ENCODE assay signal across 26 cellular contexts in genomic region chr11:117835576-117835975, GRCh38. TPM values are rescaled to one million over a fixed set of nuclear protein-coding genes. Genes with fewer than 3 reads are reported as not detected.
"Had no signal": no experiment of that assay in that cellular context is flagged by ENCODE, and none has a peak within 500 bp of the region (broad histone marks: within the 10 kb centered on the region; RNA-seq: fewer than 3 reads in every experiment).

No MANE protein-coding gene starts in this region.

- ATAC-seq: activated naive CD8-positive, alpha-beta T cell treated with anti-CD3 and anti-CD28 coated beads, Interleukin-2, amount 50 U/mL, for 24 hours; gastrocnemius medialis; left colon; naive thymus-derived CD8-positive, alpha-beta T cell; right cardiac atrium had no signal

- DNase-seq: activated CD4-positive, alpha-beta T cell treated with anti-CD3 and anti-CD28 coated beads for 48 hours; activated CD4-positive, alpha-beta T cell treated with anti-CD3 and anti-CD28 coated beads, Interleukin-2, amount 50 U/mL, for 48 hours; activated CD4-positive, CD25-positive, alpha-beta regulatory T cell; activated naive CD8-positive, alpha-beta T cell treated with anti-CD3 and anti-CD28 coated beads, Interleukin-2, amount 50 U/mL, for 24 hours; activated T-cell treated with anti-CD3 and anti-CD28 coated beads, Interleukin-2, amount 50 U/mL, for 1 hour; amygdala; effector memory CD4-positive, alpha-beta T cell; erythroblast; gastrocnemius medialis; glutamatergic neuron; hippocampal formation; midbrain; naive thymus-derived CD8-positive, alpha-beta T cell; nucleus accumbens; stimulated activated CD4-positive, alpha-beta T cell treated with anti-CD3 and anti-CD28 coated beads, Interleukin-15, amount 100 ng/mL, for 24 hours; stimulated activated naive CD4-positive, alpha-beta T cell treated with Interleukin-2 at 50 U/mL for 16 hours had no signal

- H3K27me3 Mint-ChIP-seq: activated naive CD4-positive, alpha-beta T cell treated with anti-CD3 and anti-CD28 coated beads, Interleukin-2, amount 50 U/mL, for 24 hours; activated naive CD8-positive, alpha-beta T cell treated with anti-CD3 and anti-CD28 coated beads, Interleukin-2, amount 50 U/mL, for 24 hours; naive thymus-derived CD8-positive, alpha-beta T cell had no signal

- H3K36me3 Mint-ChIP-seq: activated naive CD4-positive, alpha-beta T cell treated with anti-CD3 and anti-CD28 coated beads, Interleukin-2, amount 50 U/mL, for 24 hours; naive thymus-derived CD8-positive, alpha-beta T cell had no signal

- H3K27ac Mint-ChIP-seq: activated naive CD4-positive, alpha-beta T cell treated with anti-CD3 and anti-CD28 coated beads, Interleukin-2, amount 50 U/mL, for 24 hours; activated naive CD8-positive, alpha-beta T cell treated with anti-CD3 and anti-CD28 coated beads, Interleukin-2, amount 50 U/mL, for 24 hours; naive thymus-derived CD8-positive, alpha-beta T cell had no signal

- H3K9me3 Mint-ChIP-seq: activated naive CD4-positive, alpha-beta T cell treated with anti-CD3 and anti-CD28 coated beads, Interleukin-2, amount 50 U/mL, for 24 hours; activated naive CD8-positive, alpha-beta T cell treated with anti-CD3 and anti-CD28 coated beads, Interleukin-2, amount 50 U/mL, for 24 hours; central memory CD8-positive, alpha-beta T cell; naive thymus-derived CD8-positive, alpha-beta T cell; neural crest cell had no signal

- H3K4me3 ChIP-seq: gastrocnemius medialis, testis, uterus had no signal

- H3K4me3 Mint-ChIP-seq: activated naive CD4-positive, alpha-beta T cell treated with anti-CD3 and anti-CD28 coated beads, Interleukin-2, amount 50 U/mL, for 24 hours; activated naive CD8-positive, alpha-beta T cell treated with anti-CD3 and anti-CD28 coated beads, Interleukin-2, amount 50 U/mL, for 24 hours; central memory CD8-positive, alpha-beta T cell; naive thymus-derived CD8-positive, alpha-beta T cell; neural crest cell had no signal

- H3K27ac ChIP-seq: breast epithelium, gastrocnemius medialis, parathyroid adenoma, testis, uterus had no signal

RNA-seq across cellular contexts. Expression of gene FXYD2, which starts 11.0 kb away (rescaled TPM):
- polyA plus RNA-seq: keratinocyte had no signal

RNA-seq across cellular contexts. Expression of gene DSCAML1, which starts 38.6 kb away (rescaled TPM):
- polyA plus RNA-seq: keratinocyte had no signal

RNA-seq across cellular contexts. Expression of gene FXYD6, which starts 40.9 kb away (rescaled TPM):
- polyA plus RNA-seq: keratinocyte; naive thymus-derived CD8-positive, alpha-beta T cell had no signal
